ENCODE assay signal across 32 cellular contexts in the genomic region with DNA sequence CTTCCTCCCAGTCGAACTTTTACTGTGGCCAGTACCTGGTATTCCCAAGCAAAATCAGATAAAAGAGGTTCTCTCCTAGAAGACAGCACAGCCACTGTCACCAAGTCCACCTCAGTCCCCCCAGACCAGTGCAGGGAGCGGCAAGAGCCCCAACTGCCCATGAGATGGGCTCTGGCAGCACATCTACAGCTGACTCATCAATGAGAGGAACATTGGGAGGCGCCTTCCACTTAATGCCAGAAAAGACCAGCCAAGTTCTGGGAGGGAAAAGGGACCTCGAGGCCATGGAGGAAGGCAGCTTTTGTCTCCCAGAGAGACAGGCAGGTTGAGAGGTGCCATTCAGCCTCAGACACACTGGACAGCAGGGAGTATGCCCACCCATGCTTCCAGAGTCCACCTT. TPM values are rescaled to one million over a fixed set of nuclear protein-coding genes. Genes with fewer than 3 reads are reported as not detected.
DNase-seq lines count a peak whose midpoint lies in the region; ATAC-seq and TF ChIP-seq lines count a peak whose summit lies in the region.
"Had no signal": no experiment of that assay in that cellular context is flagged by ENCODE, and none has a peak within 500 bp of the region (broad histone marks: within the 10 kb centered on the region; RNA-seq: fewer than 3 reads in every experiment).

No MANE protein-coding gene starts in this region.

- H3K27ac ChIP-seq in heart right ventricle = no peak overlapping the region
- H3K27ac ChIP-seq in effector memory CD4-positive, alpha-beta T cell (ENCODE audit: insufficient read depth, low read length, poor library complexity, severe bottlenecking) = no peak overlapping the region
- no peak overlapping the region for H3K27ac ChIP-seq in CD4-positive, alpha-beta T cell (ENCODE audit: low read depth, low read length)
- H3K27ac ChIP-seq: gastroesophageal sphincter, KMS-11, SK-N-MC, skin epidermis, stomach, thyroid gland, vagina had no signal

- no peaks in the 10 kb centered on the region for H3K4me1 Mint-ChIP-seq in CD4-positive, alpha-beta T cell (ENCODE audit: low read depth)

- no peak overlapping the region for H3K4me3 ChIP-seq in heart right ventricle
- H3K4me3 ChIP-seq in fibroblast of mammary gland (ENCODE audit: control insufficient read depth, low read depth, low read length) = no peak overlapping the region
- no peak overlapping the region for H3K4me3 ChIP-seq in effector memory CD4-positive, alpha-beta T cell (ENCODE audit: insufficient read depth, low read depth, low read length, poor library complexity, severe bottlenecking)
- H3K4me3 ChIP-seq: A549, gastroesophageal sphincter, SK-N-MC, skin epidermis, stomach, thyroid gland, vagina had no signal

- ATAC-seq in left ventricle myocardium superior (no peak), heart right ventricle (no peak), GM18909 (IDR thresholded peaks at IDR 0.05; ENCODE audit: poor library complexity, unreplicated experiment) (no peak)
- ATAC-seq in CD4-positive, alpha-beta T cell (ENCODE audit: poor library complexity) = no peak
- ATAC-seq: A549, gastroesophageal sphincter, HCT116, left lobe of liver had no signal

- H3K9me3 Mint-ChIP-seq in CD4-positive, alpha-beta T cell = no peaks in the 10 kb centered on the region
- H3K9me3 Mint-ChIP-seq: activated T-cell treated with anti-CD3 and anti-CD28 coated beads, Interleukin-2, amount 50 U/mL, for 24 hours; immature natural killer cell; T-helper 1 cell treated with Interleukin-12 subunit alpha and Interleukin-12 subunit beta and Interleukin-4 antibody, amounts not matched to agents 30 μg/mL and 1 μg/mL, for 36 hours had no signal

- H3K36me3 ChIP-seq in heart right ventricle = no peaks in the 10 kb centered on the region
- no peaks in the 10 kb centered on the region for H3K36me3 ChIP-seq in effector memory CD4-positive, alpha-beta T cell (ENCODE audit: control insufficient read depth, insufficient read depth, low read length)
- H3K36me3 ChIP-seq: gastroesophageal sphincter, stomach, thyroid gland, vagina had no signal

- no peaks in the 10 kb centered on the region for H3K27me3 ChIP-seq in heart right ventricle
- no peaks in the 10 kb centered on the region for H3K27me3 ChIP-seq in effector memory CD4-positive, alpha-beta T cell (replicated peaks; ENCODE audit: control insufficient read depth, insufficient read depth, low read length, poor library complexity, severe bottlenecking)
- no peaks in the 10 kb centered on the region for H3K27me3 ChIP-seq in CD4-positive, alpha-beta T cell (ENCODE audit: control insufficient read depth, insufficient read depth, low read length)
- H3K27me3 ChIP-seq: BE2C, gastroesophageal sphincter, stomach, thyroid gland, vagina had no signal

- intact Hi-C loops in left ventricle myocardium superior (cut with micrococcal nuclease) = loop anchor here (10.0 kb wide), 1 partner anchor 51 kb away; no protein-coding TSS in a partner anchor
- intact Hi-C loops in heart right ventricle (cut with DNase I) = no loop called here
- intact Hi-C loops in CD4-positive, alpha-beta T cell (cut with DNase I, micrococcal nuclease) = no loop called here

- peak; percentile 18 for DNase-seq in left ventricle myocardium superior
- DNase-seq in heart right ventricle = no peak
- DNase-seq in RPMI7951 (ENCODE audit: low read depth) = peak; percentile 31
- DNase-seq in fibroblast of mammary gland (ENCODE audit: low read depth) = peak; percentile 38
- no peak for DNase-seq in effector memory CD4-positive, alpha-beta T cell
- DNase-seq in NCI-H146 treated with DMSO at 0.1 percent for 48 hours (lab: John Stamatoyannopoulos, UW; ENCODE audit: unreplicated experiment) = no peak
- DNase-seq in CD4-positive, alpha-beta T cell = no peak
- DNase-seq: activated CD4-positive, alpha-beta T cell treated with anti-CD3 and anti-CD28 coated beads for 1 hour; activated gamma-delta T cell; activated T-cell treated with anti-CD3 and anti-CD28 coated beads, Interleukin-2, amount 50 U/mL, for 24 hours; BE2C; Caco-2; DMS79; erythroblast; GDM1; hypothalamus; immature natural killer cell; mesendoderm; NCI-H1436; NCI-H345; stomach; thyroid gland had no signal

- POLR2A ChIA-PET in CD4-positive, alpha-beta T cell (lab: Charles Lee) = no interaction called here

- peaks cover 11 to 37% (median 29%) of the 10 kb centered on the region in 9 donors for H3K4me1 ChIP-seq in heart right ventricle
- H3K4me1 ChIP-seq in effector memory CD4-positive, alpha-beta T cell (ENCODE audit: control insufficient read depth, insufficient read depth, low read length, poor library complexity, severe bottlenecking) = no peaks in the 10 kb centered on the region

- no peak for TF ChIP-seq CTCF in heart right ventricle (IDR thresholded peaks at IDR 0.05)
- TF ChIP-seq CTCF in fibroblast of mammary gland (conservative IDR thresholded peaks at IDR 0.05; ENCODE audit: control insufficient read depth, insufficient read depth, low read depth, low read length) = no peak
- no peak for TF ChIP-seq CTCF in CD4-positive, alpha-beta T cell (IDR thresholded peaks at IDR 0.05)

- 83 to 88% methylated on average over 4 of the region's 4 CpGs for WGBS in heart right ventricle, 2 donors

- no peaks in the 10 kb centered on the region for H3K9me3 ChIP-seq in heart right ventricle
- H3K9me3 ChIP-seq in effector memory CD4-positive, alpha-beta T cell (ENCODE audit: control insufficient read depth, low read length) = no peaks in the 10 kb centered on the region
- no peaks in the 10 kb centered on the region for H3K9me3 ChIP-seq in CD4-positive, alpha-beta T cell (ENCODE audit: control insufficient read depth, low read length)
- H3K9me3 ChIP-seq: A549, BE2C, Caco-2, gastroesophageal sphincter, stomach, thyroid gland, vagina had no signal

- H3K27me3 Mint-ChIP-seq in CD4-positive, alpha-beta T cell = no peaks in the 10 kb centered on the region
- H3K27me3 Mint-ChIP-seq: activated T-cell treated with anti-CD3 and anti-CD28 coated beads, Interleukin-2, amount 50 U/mL, for 24 hours had no signal

- H3K4me3 Mint-ChIP-seq in CD4-positive, alpha-beta T cell = no peak overlapping the region
- H3K4me3 Mint-ChIP-seq: activated T-cell treated with anti-CD3 and anti-CD28 coated beads, Interleukin-2, amount 50 U/mL, for 24 hours; immature natural killer cell; T-helper 1 cell treated with Interleukin-12 subunit alpha and Interleukin-12 subunit beta and Interleukin-4 antibody, amounts not matched to agents 30 μg/mL and 1 μg/mL, for 36 hours had no signal

- no peaks in the 10 kb centered on the region for H3K36me3 Mint-ChIP-seq in CD4-positive, alpha-beta T cell (ENCODE audit: low read depth)

- no peak overlapping the region for H3K27ac Mint-ChIP-seq in CD4-positive, alpha-beta T cell
- H3K27ac Mint-ChIP-seq: T-helper 1 cell treated with Interleukin-12 subunit alpha and Interleukin-12 subunit beta and Interleukin-4 antibody, amounts not matched to agents 30 μg/mL and 1 μg/mL, for 36 hours had no signal

- CTCF ChIA-PET in CD4-positive, alpha-beta T cell (lab: Charles Lee) = no interaction called here

RNA-seq across cellular contexts. Expression of a gene that starts 28.2 kb away (rescaled TPM):
- total RNA-seq in left ventricle myocardium superior (1.5 TPM), heart right ventricle (1 to 10 TPM in 5 of 10 donors, under 1 TPM in 5; 0.60 to 3.5 (median 1.1) TPM)
- polyA plus RNA-seq in heart right ventricle = 1 to 10 TPM in 1 of 2 donors, under 1 TPM in 1; 0.44 to 1.9 TPM
- total RNA-seq in RPMI7951 (2014; rRNA removed; shearing (Covaris generic)) = 20.4 and 21.4 TPM in 2 replicates
- under 1 TPM; 0.22 to 0.39 TPM for total RNA-seq in CD4-positive, alpha-beta T cell

Comparison
In these comparisons a context has a peak if more than half of its experiments do, and no peak if none do; other contexts are left out.
1. DNase-seq: peak in left ventricle myocardium superior (single experiment), RPMI7951 (single experiment) and fibroblast of mammary gland (single experiment); none in heart right ventricle (0 of 2), effector memory CD4-positive, alpha-beta T cell (0 of 3), NCI-H146 treated with DMSO at 0.1 percent for 48 hours (single experiment) and CD4-positive, alpha-beta T cell (0 of 10).